Comparison of ENCODE assay signal across 8 cellular contexts in genomic region chr17:82494236-82495055, GRCh38. TPM values are rescaled to one million over a fixed set of nuclear protein-coding genes. Genes with fewer than 3 reads are reported as not detected.
DNase-seq lines count a peak whose midpoint lies in the region; ATAC-seq and TF ChIP-seq lines count a peak whose summit lies in the region.

No MANE protein-coding gene starts in this region.

- H3K27me3 Mint-ChIP-seq in T-helper 1 cell treated with Interleukin-12 subunit alpha and Interleukin-12 subunit beta and Interleukin-4 antibody, amounts not matched to agents 30 μg/mL and 1 μg/mL, for 36 hours (ENCODE audit: low read depth), result peaks cover 4% of the 10 kb centered on the region

- H3K4me1 ChIP-seq in left ventricle myocardium inferior, result peaks cover 32% of the 10 kb centered on the region
- H3K4me1 ChIP-seq in psoas muscle, result peaks cover 5% of the 10 kb centered on the region
- H3K4me1 ChIP-seq in vagina, result peaks cover 50% of the 10 kb centered on the region

- TF ChIP-seq CTCF in left ventricle myocardium inferior (IDR thresholded peaks at IDR 0.05; ENCODE audit: borderline replicate concordance) (peak; percentile 90), psoas muscle (IDR thresholded peaks at IDR 0.05) (peak; percentile 75), vagina (IDR thresholded peaks at IDR 0.05) (peak; percentile 48 to 81 (median 80))

- DNase-seq in GM04503 (ENCODE audit: low read depth) (peak; percentile 90), NCI-H1694 (lab: John Stamatoyannopoulos, UW) (peak; percentile 98), amniotic epithelial cell (ENCODE audit: low read depth) (peak; percentile 94), left ventricle myocardium inferior (peak; percentile 81), psoas muscle (peak; percentile 83 to 92), vagina (ENCODE audit: extremely low spot score in 2 of 2) (peak in 1 of 2 donors; percentile 93)

- H3K9me3 Mint-ChIP-seq in T-helper 1 cell treated with Interleukin-12 subunit alpha and Interleukin-12 subunit beta and Interleukin-4 antibody, amounts not matched to agents 30 μg/mL and 1 μg/mL, for 36 hours, result no peaks in the 10 kb centered on the region

- H3K27ac Mint-ChIP-seq in T-helper 1 cell treated with Interleukin-12 subunit alpha and Interleukin-12 subunit beta and Interleukin-4 antibody, amounts not matched to agents 30 μg/mL and 1 μg/mL, for 36 hours, result peak overlapping the region; percentile 82

- ATAC-seq in HG02623 (IDR thresholded peaks at IDR 0.05; ENCODE audit: unreplicated experiment) (peak; percentile 47), psoas muscle (peak; percentile 71 to 82 (median 79))

- 6 to 8% (median 6%) methylated on average over 17 of the region's 17 CpGs for WGBS in psoas muscle, 3 donors

- H3K27me3 ChIP-seq in left ventricle myocardium inferior (ENCODE audit: low read depth) (no peaks in the 10 kb centered on the region), psoas muscle (ENCODE audit: insufficient read depth in 3 of 3, low read length in 2 of 3) (no peaks in the 10 kb centered on the region), vagina (no peaks in the 10 kb centered on the region)

- peaks cover 21% of the 10 kb centered on the region for H3K4me1 Mint-ChIP-seq in T-helper 1 cell treated with Interleukin-12 subunit alpha and Interleukin-12 subunit beta and Interleukin-4 antibody, amounts not matched to agents 30 μg/mL and 1 μg/mL, for 36 hours (ENCODE audit: low read depth)

- no peak for TF ChIP-seq POLR2A in vagina (IDR thresholded peaks at IDR 0.05)

- H3K36me3 ChIP-seq in left ventricle myocardium inferior (no peaks in the 10 kb centered on the region), psoas muscle (ENCODE audit: insufficient read depth in 1 of 2, low read depth in 1 of 2) (no peaks in the 10 kb centered on the region), vagina (no peaks in the 10 kb centered on the region)

- no peaks in the 10 kb centered on the region for H3K36me3 Mint-ChIP-seq in T-helper 1 cell treated with Interleukin-12 subunit alpha and Interleukin-12 subunit beta and Interleukin-4 antibody, amounts not matched to agents 30 μg/mL and 1 μg/mL, for 36 hours (ENCODE audit: low read depth)

- H3K9me3 ChIP-seq in left ventricle myocardium inferior (replicated peaks), result no peaks in the 10 kb centered on the region
- no peaks in the 10 kb centered on the region for H3K9me3 ChIP-seq in psoas muscle
- H3K9me3 ChIP-seq in vagina, result no peaks in the 10 kb centered on the region

- H3K4me3 Mint-ChIP-seq in T-helper 1 cell treated with Interleukin-12 subunit alpha and Interleukin-12 subunit beta and Interleukin-4 antibody, amounts not matched to agents 30 μg/mL and 1 μg/mL, for 36 hours, result peak overlapping the region; percentile 42

- peak overlapping the region; percentile 17 for H3K4me3 ChIP-seq in left ventricle myocardium inferior
- peak overlapping the region; percentile 34 for H3K4me3 ChIP-seq in psoas muscle
- no peak overlapping the region for H3K4me3 ChIP-seq in vagina

- intact Hi-C loops in left ventricle myocardium inferior (cut with micrococcal nuclease), result loop anchor here (10.0 kb wide), 1 partner anchor 60 kb away; no protein-coding TSS in a partner anchor
- intact Hi-C loops in psoas muscle (cut with DNase I), result loop anchor here in 1 of 2 donors (5.0 kb wide), 1 partner anchor 58 kb away; no protein-coding TSS in a partner anchor
- intact Hi-C loops in vagina (cut with DNase I), result loop anchor here (5.0 to 10.0 kb wide), 3 partner anchors 37 to 140 kb away; partner anchors contain the start of genes NARF and TEX19

- H3K27ac ChIP-seq in left ventricle myocardium inferior (replicated peaks) (peak overlapping the region; percentile 67), psoas muscle (peak overlapping the region; percentile 38), vagina (peak overlapping the region; percentile 54)

RNA-seq across cellular contexts. Expression of gene FOXK2, which starts 25.1 kb away (rescaled TPM):
- total RNA-seq in left ventricle myocardium inferior (41.6 TPM), psoas muscle (10 to 100 TPM; 53.6 to 91.6 (median 66.2) TPM), vagina (55.5 TPM)
- polyA plus RNA-seq in psoas muscle, result 10 to 100 TPM; 38.9 to 96.4 (median 45.9) TPM

RNA-seq across cellular contexts. Expression of gene NARF, which starts 35.9 kb away (rescaled TPM):
- total RNA-seq in left ventricle myocardium inferior, result 69.2 TPM
- 10 to 100 TPM; 32.8 to 56.1 (median 46.0) TPM for total RNA-seq in psoas muscle
- 100 to 1,000 TPM in 1 of 3 donors, 10 to 100 TPM in 2; 37.0 to 129 (median 39.2) TPM for polyA plus RNA-seq in psoas muscle
- 62.6 TPM for total RNA-seq in vagina

RNA-seq across cellular contexts. Expression of gene CYBC1, which starts 43.9 kb away (rescaled TPM):
- total RNA-seq in left ventricle myocardium inferior, result 23.8 TPM
- total RNA-seq in psoas muscle, result 10 to 100 TPM; 14.5 to 21.4 (median 17.4) TPM
- polyA plus RNA-seq in psoas muscle, result 10 to 100 TPM; 14.4 to 31.6 (median 24.8) TPM
- 51.6 TPM for total RNA-seq in vagina

Comparison
In these comparisons a context has a peak if more than half of its experiments do, and no peak if none do; other contexts are left out.
1. H3K4me3 ChIP-seq: peak in left ventricle myocardium inferior (single experiment) and psoas muscle (single experiment); none in vagina (0 of 2).
2. Peak in every context shown above with its lines, with median percentiles within 50 percentile points of each other: H3K27ac ChIP-seq and CTCF ChIP-seq.